15 cellular contexts compared by ENCODE assay signal in the genomic region with DNA sequence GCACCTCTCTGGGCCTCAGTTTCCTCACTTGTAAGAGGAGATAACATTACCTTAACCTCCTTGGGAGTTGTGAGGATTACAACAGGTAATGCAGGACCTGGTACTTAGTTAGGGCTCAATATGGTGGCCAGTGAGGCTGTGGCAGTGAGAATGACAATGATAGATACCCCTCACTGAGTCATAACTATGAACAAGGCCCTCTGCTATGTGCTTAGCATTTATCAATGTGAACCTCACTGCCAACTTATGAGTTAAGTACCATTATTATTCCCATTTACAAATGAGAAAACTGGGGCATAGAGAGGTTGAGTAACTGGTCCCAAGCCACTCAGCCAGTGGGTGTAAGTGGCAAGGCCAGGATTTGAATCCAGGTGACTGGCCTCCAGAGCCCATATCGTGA.
DNase-seq lines count a peak whose midpoint lies in the region; ATAC-seq and TF ChIP-seq lines count a peak whose summit lies in the region.
"Had no signal": no experiment of that assay in that cellular context is flagged by ENCODE, and none has a peak within 500 bp of the region (broad histone marks: within the 10 kb centered on the region; RNA-seq: fewer than 3 reads in every experiment).

No MANE protein-coding gene starts in this region.

- H2AFZ ChIP-seq in IMR-90 (replicated peaks; ENCODE audit: low read length, poor library complexity), result no peak overlapping the region

- no peak overlapping the region for H3K18ac ChIP-seq in IMR-90 (ENCODE audit: low read depth, low read length)

- no TSS peak for BruUV-seq in IMR-90 (replicated peaks; lab: Mats Ljungman, UMichigan)

- no peak for TF ChIP-seq POLR2A in IMR-90 (IDR thresholded peaks at IDR 0.05; ENCODE audit: low read depth, low read length)
- TF ChIP-seq POLR2A in spleen (IDR thresholded peaks at IDR 0.05), result no peak

- in situ Hi-C loops in IMR-90 (cut with MboI; ENCODE audit: low sequenced_read_pairs), result no loop called here

- no peaks in the 10 kb centered on the region for H3K79me1 ChIP-seq in IMR-90 (ENCODE audit: low read depth in 1 of 2, low read length in 2 of 2)

- H3K4me1 ChIP-seq in IMR-90 (ENCODE audit: control insufficient read depth, insufficient read depth, low read length), result no peaks in the 10 kb centered on the region
- H3K4me1 ChIP-seq in spleen, result no peaks in the 10 kb centered on the region
- H3K4me1 ChIP-seq: Caco-2, HAP-1 had no signal

- no peak overlapping the region for H3K4me2 ChIP-seq in IMR-90 (ENCODE audit: low read depth, low read length)

- DNase-seq in AG10803 (ENCODE audit: low read depth), result peak; percentile 17
- DNase-seq in IMR-90, result peak; percentile 2
- peak; percentile 31 for DNase-seq in astrocyte of the hippocampus (ENCODE audit: low read depth, low spot score)
- DNase-seq in fibroblast of the aortic adventitia (ENCODE audit: low read depth), result peak; percentile 46
- DNase-seq in spleen, result no peak
- no peak for DNase-seq in left cardiac atrium
- DNase-seq: ACHN; Caco-2; CD8-positive, alpha-beta T cell; GOT3; HFFc6; KBM-7 had no signal

- WGBS in IMR-90 (ENCODE audit: extremely low coverage in 2 of 2, insufficient read length in 1 of 2), 2 experiments, result no CpG with 5 or more reads among the region's 1 CpG
- WGBS in spleen, 5 donors, result 83 to 92% (median 90%) methylated on average over 1 of the region's 1 CpG

- no peak overlapping the region for H2BK120ac ChIP-seq in IMR-90 (ENCODE audit: low read depth, low read length)

- no peak overlapping the region for H4K5ac ChIP-seq in IMR-90 (ENCODE audit: low read depth, low read length)

- intact Hi-C loops in IMR-90 (cut with micrococcal nuclease), result no loop called here
- intact Hi-C loops in spleen (cut with DNase I; ENCODE audit: low total_unique reads), result no loop called here
- intact Hi-C loops in left cardiac atrium (cut with DNase I), result no loop called here

- H3K4ac ChIP-seq in IMR-90 (ENCODE audit: low read depth, low read length), result no peak overlapping the region

- H3K9ac ChIP-seq in IMR-90 (ENCODE audit: low read depth, low read length), result no peak overlapping the region

- no peak overlapping the region for H2AK5ac ChIP-seq in IMR-90 (ENCODE audit: low read depth, low read length)

- no peak overlapping the region for H4K8ac ChIP-seq in IMR-90 (ENCODE audit: low read depth in 2 of 2, low read length in 2 of 2)

- H3K14ac ChIP-seq in IMR-90 (replicated peaks; ENCODE audit: low read depth, low read length), result no peak overlapping the region

- no peaks in the 10 kb centered on the region for H3K9me1 ChIP-seq in IMR-90 (ENCODE audit: insufficient read depth, low read length)

- no peak overlapping the region for H4K91ac ChIP-seq in IMR-90 (ENCODE audit: insufficient read depth, low read depth, low read length)

- no peak overlapping the region for H3K56ac ChIP-seq in IMR-90 (ENCODE audit: extremely low read depth, insufficient read depth, low read length)

- H3K27ac ChIP-seq in IMR-90 (ENCODE audit: insufficient read depth, low read length), result no peak overlapping the region
- H3K27ac ChIP-seq in spleen, result no peak overlapping the region

- peaks cover 27% of the 10 kb centered on the region for H3K9me3 ChIP-seq in IMR-90 (ENCODE audit: control insufficient read depth, insufficient read depth, low read length)
- peaks cover 0 to 8% (median 3%) of the 10 kb centered on the region in 8 donors for H3K9me3 ChIP-seq in spleen
- H3K9me3 ChIP-seq: Caco-2, HAP-1 had no signal

- no peak for ATAC-seq in IMR-90 (ENCODE audit: low read depth)
- no peak for ATAC-seq in GM19328 (IDR thresholded peaks at IDR 0.05; ENCODE audit: unreplicated experiment)
- no peak for ATAC-seq in HG02678 (IDR thresholded peaks at IDR 0.05; ENCODE audit: unreplicated experiment)
- no peak for ATAC-seq in left cardiac atrium
- ATAC-seq: CD8-positive, alpha-beta T cell had no signal

- H2BK20ac ChIP-seq in IMR-90 (ENCODE audit: low read depth, low read length), result no peak overlapping the region

- CTCF ChIA-PET in IMR-90 (lab: Yijun Ruan, JAX), result no interaction called here

- H2BK15ac ChIP-seq in IMR-90 (ENCODE audit: low read depth, low read length), result no peak overlapping the region

- H2AK9ac ChIP-seq in IMR-90 (replicated peaks; ENCODE audit: low read depth, low read length, poor library complexity), result no peak overlapping the region

- TF ChIP-seq CTCF in AG10803 (conservative IDR thresholded peaks at IDR 0.05; ENCODE audit: low read length) (no peak), IMR-90 (conservative IDR thresholded peaks at IDR 0.05; ENCODE audit: low read depth, low read length) (no peak), fibroblast of the aortic adventitia (IDR thresholded peaks at IDR 0.05; ENCODE audit: insufficient read depth, low read length) (no peak), spleen (IDR thresholded peaks at IDR 0.05 in 8 of 11, conservative IDR thresholded peaks at IDR 0.05 in 3 of 11) (no peak)

- H3K27me3 ChIP-seq in IMR-90 (ENCODE audit: control insufficient read depth, insufficient read depth, low read length) (no peaks in the 10 kb centered on the region), spleen (replicated peaks in 1 of 7) (peaks cover 0 to 24% (median 0%) of the 10 kb centered on the region in 7 donors)

- no peak overlapping the region for H2BK5ac ChIP-seq in IMR-90 (ENCODE audit: low read depth, low read length, poor library complexity, severe bottlenecking)

- no peaks in the 10 kb centered on the region for H3K36me3 ChIP-seq in IMR-90 (ENCODE audit: control insufficient read depth, insufficient read depth, low read length)
- H3K36me3 ChIP-seq in spleen, result no peaks in the 10 kb centered on the region
- H3K36me3 ChIP-seq: HAP-1 had no signal

- no peak overlapping the region for H3K4me3 ChIP-seq in AG10803 (ENCODE audit: low read length)
- no peak overlapping the region for H3K4me3 ChIP-seq in IMR-90 (ENCODE audit: insufficient read depth, low read depth, low read length)
- H3K4me3 ChIP-seq in fibroblast of the aortic adventitia (ENCODE audit: low read depth, low read length), result no peak overlapping the region
- H3K4me3 ChIP-seq in spleen, result no peak overlapping the region
- H3K4me3 ChIP-seq: HAP-1 had no signal

- POLR2A ChIA-PET in IMR-90 (lab: Charles Lee; ENCODE audit: unreplicated experiment), result no interaction called here

- dilution Hi-C loops in IMR-90 (cut with HindIII; ENCODE audit: low sequenced_read_pairs, unreplicated experiment), result no loop called here

- no peak overlapping the region for H3K23ac ChIP-seq in IMR-90 (ENCODE audit: low read depth, low read length)

- no peaks in the 10 kb centered on the region for H4K20me1 ChIP-seq in IMR-90 (ENCODE audit: insufficient read depth, low read length)

- no peak for TF ChIP-seq RAD21 in IMR-90 (IDR thresholded peaks at IDR 0.05; ENCODE audit: low read length)

TF ChIP-seq in IMR-90, 13 proteins besides CTCF, POLR2A, EP300 and RAD21:
- TF ChIP-seq NFE2L2 (IDR thresholded peaks at IDR 0.05; ENCODE audit: low read depth, low read length) (no peak), RCOR1 (IDR thresholded peaks at IDR 0.05; ENCODE audit: insufficient replicate concordance, low read length) (no peak), RFX5 (IDR thresholded peaks at IDR 0.05; ENCODE audit: low read depth, low read length) (no peak), MXI1 (IDR thresholded peaks at IDR 0.05; ENCODE audit: borderline replicate concordance, low read depth, low read length) (no peak), FOS (IDR thresholded peaks at IDR 0.05; ENCODE audit: low read depth, low read length) (no peak)
- TF ChIP-seq, protein P1, sequence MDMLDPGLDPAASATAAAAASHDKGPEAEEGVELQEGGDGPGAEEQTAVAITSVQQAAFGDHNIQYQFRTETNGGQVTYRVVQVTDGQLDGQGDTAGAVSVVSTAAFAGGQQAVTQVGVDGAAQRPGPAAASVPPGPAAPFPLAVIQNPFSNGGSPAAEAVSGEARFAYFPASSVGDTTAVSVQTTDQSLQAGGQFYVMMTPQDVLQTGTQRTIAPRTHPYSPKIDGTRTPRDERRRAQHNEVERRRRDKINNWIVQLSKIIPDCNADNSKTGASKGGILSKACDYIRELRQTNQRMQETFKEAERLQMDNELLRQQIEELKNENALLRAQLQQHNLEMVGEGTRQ (IDR thresholded peaks at IDR 0.05; ENCODE audit: low read depth, low read length), result no peak
TF ChIP-seq in IMR-90: peak in this region for 0.

Comparison
In these comparisons a context has a peak if more than half of its experiments do, and no peak if none do; other contexts are left out.
1. DNase-seq: peak in AG10803 (single experiment), IMR-90 (single experiment), astrocyte of the hippocampus (single experiment) and fibroblast of the aortic adventitia (single experiment); none in spleen (single experiment) and left cardiac atrium (single experiment).